ENCODE assay signal across 1 cellular context in genomic region chr10:100872034-100872791, GRCh38.
TF ChIP-seq lines count a peak whose summit lies in the region.

No MANE protein-coding gene starts in this region.

TF ChIP-seq in H1, 55 proteins besides CTCF, POLR2A, EP300 and RAD21 (continued from another document):
- no peak for TF ChIP-seq CHD7 (IDR thresholded peaks at IDR 0.05; ENCODE audit: insufficient replicate concordance, low read length)
- TF ChIP-seq TEAD4 (IDR thresholded peaks at IDR 0.05; ENCODE audit: low read depth, low read length): no peak
- TF ChIP-seq RNF2 (IDR thresholded peaks at IDR 0.05; ENCODE audit: borderline replicate concordance, low read depth, low read length, missing control alignments, poor library complexity, severe bottlenecking): no peak
- TF ChIP-seq CBX5 (IDR thresholded peaks at IDR 0.05; ENCODE audit: low read depth, low read length): no peak
- no peak for TF ChIP-seq CREB1 (IDR thresholded peaks at IDR 0.05)
- no peak for TF ChIP-seq TAF7 (optimal IDR thresholded peaks at IDR 0.05; ENCODE audit: borderline replicate concordance, low read depth, low read length)
- no peak for TF ChIP-seq HDAC2 (IDR thresholded peaks at IDR 0.05; ENCODE audit: borderline replicate concordance in 1 of 2, low read depth in 2 of 2, low read length in 2 of 2)
- TF ChIP-seq JUND (IDR thresholded peaks at IDR 0.05; ENCODE audit: low read length): no peak
- TF ChIP-seq KDM5A (IDR thresholded peaks at IDR 0.05; ENCODE audit: low read length): no peak
- TF ChIP-seq YY1 (IDR thresholded peaks at IDR 0.05; ENCODE audit: low read depth, low read length): no peak
- no peak for TF ChIP-seq ZNF274 (IDR thresholded peaks at IDR 0.05; ENCODE audit: borderline replicate concordance, extremely low read depth, low read length)
- no peak for TF ChIP-seq TCF12 (IDR thresholded peaks at IDR 0.05; ENCODE audit: low read depth, low read length)
- TF ChIP-seq EZH2 (IDR thresholded peaks at IDR 0.05; ENCODE audit: low read depth, low read length, severe bottlenecking): no peak
- TF ChIP-seq KDM1A (IDR thresholded peaks at IDR 0.05; ENCODE audit: borderline replicate concordance, low read length): no peak
- TF ChIP-seq SRF (IDR thresholded peaks at IDR 0.05; ENCODE audit: low read depth, low read length): no peak
- TF ChIP-seq RBBP5 (IDR thresholded peaks at IDR 0.05; ENCODE audit: borderline replicate concordance, low read depth, low read length): no peak
- no peak for TF ChIP-seq JUN (IDR thresholded peaks at IDR 0.05; ENCODE audit: low read depth, low read length)
- no peak for TF ChIP-seq KDM4A (IDR thresholded peaks at IDR 0.05; ENCODE audit: low read depth, low read length, severe bottlenecking)
